ENCODE assay signal across 8 cellular contexts in genomic region chr10:46030091-46030937, GRCh38. TPM values are rescaled to one million over a fixed set of nuclear protein-coding genes. Genes with fewer than 3 reads are reported as not detected.
A peak's percentile ranks its signal among the peaks of the same experiment; 100 is the strongest.
DNase-seq lines count a peak whose midpoint lies in the region; ATAC-seq and TF ChIP-seq lines count a peak whose summit lies in the region.

NCOA4 (minus strand) TSS chr10:46030623; CDS start chr10:46016680, 13,943 bp downstream.

- peak within 1 kb of the TSS; percentile 92 for H3K27ac ChIP-seq in CD4-positive, alpha-beta T cell (ENCODE audit: low read depth, low read length)
- H3K27ac ChIP-seq in lower lobe of right lung, result peak within 1 kb of the TSS; percentile 93

- no peaks in the 10 kb centered on the region for H3K36me3 ChIP-seq in lower lobe of right lung

- H3K27me3 ChIP-seq in CD4-positive, alpha-beta T cell (ENCODE audit: control insufficient read depth, insufficient read depth, low read length), result no peaks in the 10 kb centered on the region
- H3K27me3 ChIP-seq in lower lobe of right lung (ENCODE audit: low read depth), result no peaks in the 10 kb centered on the region

- peak within 1 kb of the TSS; percentile 87 for H3K27ac Mint-ChIP-seq in CD4-positive, alpha-beta T cell
- peak within 1 kb of the TSS; percentile 84 for H3K27ac Mint-ChIP-seq in activated CD4-positive, alpha-beta memory T cell treated with anti-CD3 and anti-CD28 coated beads, Interleukin-2, amount 10 ng/mL, durations not matched to agents 7 days and 5 days

- no peaks in the 10 kb centered on the region for H3K9me3 ChIP-seq in CD4-positive, alpha-beta T cell (ENCODE audit: control insufficient read depth, low read length)
- H3K9me3 ChIP-seq in lower lobe of right lung, result no peaks in the 10 kb centered on the region

- ATAC-seq in CD4-positive, alpha-beta T cell (ENCODE audit: poor library complexity), result peak; percentile 97
- ATAC-seq in GM19438 (IDR thresholded peaks at IDR 0.05; ENCODE audit: low read depth, unreplicated experiment) (peak; percentile 98), HG03575 (IDR thresholded peaks at IDR 0.05; ENCODE audit: extremely low read depth, insufficient number of reproducible peaks, low FRiP score, unreplicated experiment) (peak; percentile 89), lower lobe of right lung (peak; percentile 98 to 99)

- peak; percentile 75 for TF ChIP-seq CTCF in CD4-positive, alpha-beta T cell (IDR thresholded peaks at IDR 0.05)
- TF ChIP-seq CTCF in lower lobe of right lung (IDR thresholded peaks at IDR 0.05), result peak; percentile 79

- H3K4me1 ChIP-seq in lower lobe of right lung, result peaks cover 44% of the 10 kb centered on the region

- peak; percentile 89 to 97 (median 95) for DNase-seq in CD4-positive, alpha-beta T cell
- DNase-seq in NCI-H82 (lab: John Stamatoyannopoulos, UW) (peak; percentile 98), ecto neural progenitor cell (ENCODE audit: low spot score) (peak; percentile 96), lower lobe of right lung (peak; percentile 99)
- peak; percentile 98 for DNase-seq in activated CD4-positive, alpha-beta memory T cell treated with anti-CD3 and anti-CD28 coated beads, Interleukin-2, amount 10 ng/mL, durations not matched to agents 7 days and 5 days
- peak; percentile 89 to 96 (median 93) for DNase-seq in stimulated activated CD4-positive, alpha-beta T cell treated with anti-CD3 and anti-CD28 coated beads, TNF-alpha, amount 100 ng/mL, for 24 hours (ENCODE audit: low read depth in 3 of 3)

- peak within 1 kb of the TSS; percentile 91 for H3K4me3 Mint-ChIP-seq in CD4-positive, alpha-beta T cell
- H3K4me3 Mint-ChIP-seq in activated CD4-positive, alpha-beta memory T cell treated with anti-CD3 and anti-CD28 coated beads, Interleukin-2, amount 10 ng/mL, durations not matched to agents 7 days and 5 days, result peak within 1 kb of the TSS; percentile 98

- H3K4me3 ChIP-seq in lower lobe of right lung, result peak within 1 kb of the TSS; percentile 83

- H3K4me1 Mint-ChIP-seq in CD4-positive, alpha-beta T cell (ENCODE audit: low read depth), result peaks cover 55% of the 10 kb centered on the region
- peaks cover 44% of the 10 kb centered on the region for H3K4me1 Mint-ChIP-seq in activated CD4-positive, alpha-beta memory T cell treated with anti-CD3 and anti-CD28 coated beads, Interleukin-2, amount 10 ng/mL, durations not matched to agents 7 days and 5 days

- CTCF ChIA-PET in CD4-positive, alpha-beta T cell (lab: Charles Lee), result interaction anchor here (1.2 kb wide), 1 partner anchor 65 kb away, joined by 4 read pairs; no protein-coding TSS in a partner anchor
- CTCF ChIA-PET in activated CD4-positive, alpha-beta memory T cell treated with anti-CD3 and anti-CD28 coated beads, Interleukin-2, amount 10 ng/mL, durations not matched to agents 7 days and 5 days (lab: Charles Lee), result interaction anchor here (0.6 to 3.9 kb wide), 10 partner anchors 12 to 795 kb away, joined by 3 to 21 read pairs (median 5); no protein-coding TSS in a partner anchor

- H3K9me3 Mint-ChIP-seq in CD4-positive, alpha-beta T cell, result no peaks in the 10 kb centered on the region
- no peaks in the 10 kb centered on the region for H3K9me3 Mint-ChIP-seq in activated CD4-positive, alpha-beta memory T cell treated with anti-CD3 and anti-CD28 coated beads, Interleukin-2, amount 10 ng/mL, durations not matched to agents 7 days and 5 days

- H3K27me3 Mint-ChIP-seq in CD4-positive, alpha-beta T cell, result no peaks in the 10 kb centered on the region
- peaks cover 3% of the 10 kb centered on the region for H3K27me3 Mint-ChIP-seq in activated CD4-positive, alpha-beta memory T cell treated with anti-CD3 and anti-CD28 coated beads, Interleukin-2, amount 10 ng/mL, durations not matched to agents 7 days and 5 days

- H3K36me3 Mint-ChIP-seq in CD4-positive, alpha-beta T cell (ENCODE audit: low read depth), result peaks cover 39% of the 10 kb centered on the region
- H3K36me3 Mint-ChIP-seq in activated CD4-positive, alpha-beta memory T cell treated with anti-CD3 and anti-CD28 coated beads, Interleukin-2, amount 10 ng/mL, durations not matched to agents 7 days and 5 days (ENCODE audit: low read depth), result peaks cover 17% of the 10 kb centered on the region

- intact Hi-C loops in CD4-positive, alpha-beta T cell (cut with DNase I, micrococcal nuclease), result loop anchor here (2.0 to 10.0 kb wide), 4 partner anchors 58 to 796 kb away; partner anchors contain the start of gene TIMM23 (in 1 of the 2)
- intact Hi-C loops in lower lobe of right lung (cut with DNase I), result no loop called here

- POLR2A ChIA-PET in CD4-positive, alpha-beta T cell (lab: Charles Lee), result interaction anchor here (0.8 to 2.0 kb wide), 3 partner anchors 10 to 62 kb away, joined by 3 to 16 read pairs (median 5); no protein-coding TSS in a partner anchor
- POLR2A ChIA-PET in activated CD4-positive, alpha-beta memory T cell treated with anti-CD3 and anti-CD28 coated beads, Interleukin-2, amount 10 ng/mL, durations not matched to agents 7 days and 5 days (lab: Charles Lee), result interaction anchor here (0.8 to 1.8 kb wide), 4 partner anchors 11 to 240 kb away, joined by 3 to 5 read pairs (median 3); no protein-coding TSS in a partner anchor

RNA-seq across cellular contexts. Expression of gene NCOA4, which starts in this region (rescaled TPM):
- total RNA-seq in CD4-positive, alpha-beta T cell, result 10 to 100 TPM; 41.0 to 42.9 TPM
- total RNA-seq in activated CD4-positive, alpha-beta memory T cell treated with anti-CD3 and anti-CD28 coated beads, Interleukin-2, amount 10 ng/mL, durations not matched to agents 7 days and 5 days, result 100 to 1,000 TPM; 104 to 105 TPM
- total RNA-seq in lower lobe of right lung, result 194 TPM

Comparison
In these comparisons a context has a peak if more than half of its experiments do, and no peak if none do; other contexts are left out.
1. Peak in every context shown above with its lines: DNase-seq, ATAC-seq, H3K4me3 ChIP-seq and H3K27ac ChIP-seq.